Comparison of ENCODE assay signal across 17 cellular contexts in the genomic region with DNA sequence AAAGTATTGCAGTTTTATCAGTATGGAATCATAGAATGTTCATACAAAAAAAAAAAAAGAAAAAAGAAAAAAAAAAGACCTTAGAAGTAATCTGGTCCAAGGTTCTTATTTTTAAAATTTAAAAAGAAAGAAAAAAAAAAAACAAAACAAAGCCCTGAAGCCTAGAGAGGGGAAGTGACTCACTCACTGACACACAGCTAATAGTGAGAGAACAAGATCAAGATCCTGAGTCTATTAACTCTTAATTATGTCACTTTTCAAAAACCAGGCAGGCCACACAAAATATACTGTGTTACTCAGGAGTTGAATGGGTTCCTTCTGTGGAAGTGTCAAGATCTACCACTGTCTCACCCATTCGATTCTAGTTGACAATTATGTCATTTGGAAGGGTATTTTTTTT.
DNase-seq lines count a peak whose midpoint lies in the region; ATAC-seq, FAIRE-seq and TF ChIP-seq lines count a peak whose summit lies in the region.
"Had no signal": no experiment of that assay in that cellular context is flagged by ENCODE, and none has a peak within 500 bp of the region (broad histone marks: within the 10 kb centered on the region; RNA-seq: fewer than 3 reads in every experiment).

No MANE protein-coding gene starts in this region.

- FAIRE-seq in bronchial epithelial cell (lab: Jason Lieb, UNC): no peak
- FAIRE-seq: D721Med, K562 had no signal

- H3K4me3 ChIP-seq in bronchial epithelial cell (ENCODE audit: low read depth, low read length) (no peak overlapping the region), foreskin fibroblast (ENCODE audit: low read depth in 1 of 2, low read length in 2 of 2) (no peak overlapping the region), ascending aorta (no peak overlapping the region)
- H3K4me3 ChIP-seq: K562 had no signal

- no peak for TF ChIP-seq CTCF in bronchial epithelial cell (IDR thresholded peaks at IDR 0.05; ENCODE audit: insufficient read depth, low read length, severe bottlenecking)
- TF ChIP-seq CTCF in foreskin fibroblast (IDR thresholded peaks at IDR 0.05; ENCODE audit: low read depth, low read length): no peak
- TF ChIP-seq CTCF in ascending aorta (IDR thresholded peaks at IDR 0.05): no peak

- H3K27ac ChIP-seq in ascending aorta: no peak overlapping the region

- no peaks in the 10 kb centered on the region for H3K9me3 ChIP-seq in ascending aorta
- H3K9me3 ChIP-seq: BE2C had no signal

- in situ Hi-C loops in KBM-7 (cut with MboI; ENCODE audit: low pct_unique_long_range_greater_than_20kb, low sequenced_read_pairs): no loop called here

- no peaks in the 10 kb centered on the region for H3K27me3 ChIP-seq in bronchial epithelial cell (ENCODE audit: control insufficient read depth, insufficient read depth, low read length)
- no peaks in the 10 kb centered on the region for H3K27me3 ChIP-seq in ascending aorta
- H3K27me3 ChIP-seq: BE2C had no signal

- no peaks in the 10 kb centered on the region for H3K36me3 ChIP-seq in bronchial epithelial cell (ENCODE audit: control insufficient read depth, insufficient read depth, low read length)
- H3K36me3 ChIP-seq in ascending aorta: no peaks in the 10 kb centered on the region
- H3K36me3 ChIP-seq: BE2C had no signal

- no peaks in the 10 kb centered on the region for H3K4me1 ChIP-seq in ascending aorta
- H3K4me1 ChIP-seq: BE2C had no signal

- no peak for ATAC-seq in HG02884 (IDR thresholded peaks at IDR 0.05; ENCODE audit: unreplicated experiment)
- ATAC-seq: K562 had no signal

- intact Hi-C loops in ascending aorta (cut with DNase I): no loop called here

- peak; percentile 34 for DNase-seq in EH (ENCODE audit: low read depth)
- DNase-seq in M059J (ENCODE audit: low read depth): peak; percentile 60
- DNase-seq in bronchial epithelial cell (ENCODE audit: low read depth): peak; percentile 84
- peak; percentile 25 to 50 for DNase-seq in foreskin fibroblast
- DNase-seq in ascending aorta (ENCODE audit: low spot score in 2 of 2): no peak
- DNase-seq in KBM-7: no peak
- DNase-seq in activated CD8-positive, alpha-beta memory T cell treated with anti-CD3 and anti-CD28 coated beads, Interleukin-2, amount 50 U/mL, for 48 hours: no peak
- DNase-seq: ACHN; BE2C; CD4-positive, alpha-beta memory T cell; EL; GOT3; NCI-H1092; NCI-H1694 had no signal

Comparison
In these comparisons a context has a peak if more than half of its experiments do, and no peak if none do; other contexts are left out.
1. DNase-seq: peak in EH (single experiment), M059J (single experiment), bronchial epithelial cell (single experiment) and foreskin fibroblast (2 of 2); none in ascending aorta (0 of 2), KBM-7 (single experiment) and activated CD8-positive, alpha-beta memory T cell treated with anti-CD3 and anti-CD28 coated beads, Interleukin-2, amount 50 U/mL, for 48 hours (single experiment).